1 cellular context compared by ENCODE assay signal in genomic region chr9:127884427-127884911, GRCh38.
TF ChIP-seq lines count a peak whose summit lies in the region.

No MANE protein-coding gene starts in this region.

TF ChIP-seq in GM12878, 131 proteins besides CTCF, POLR2A, EP300 and RAD21:
- no peak for TF ChIP-seq RFX5 (IDR thresholded peaks at IDR 0.05; ENCODE audit: low read depth, low read length)
- peak; percentile 27; the same call in 1 of the 2 replicates for TF ChIP-seq POLR2AphosphoS5 (IDR thresholded peaks at IDR 0.05; ENCODE audit: low read length)
- TF ChIP-seq PML (IDR thresholded peaks at IDR 0.05; ENCODE audit: low read length) = no peak
- 0 out of 2 replicates have a peak, but pooled peaks have one; percentile 12 for TF ChIP-seq PKNOX1 (IDR thresholded peaks at IDR 0.05)
- no peak for TF ChIP-seq MTA3 (IDR thresholded peaks at IDR 0.05; ENCODE audit: borderline replicate concordance, low read length)
